1 cellular context compared by ENCODE assay signal in the genomic region with DNA sequence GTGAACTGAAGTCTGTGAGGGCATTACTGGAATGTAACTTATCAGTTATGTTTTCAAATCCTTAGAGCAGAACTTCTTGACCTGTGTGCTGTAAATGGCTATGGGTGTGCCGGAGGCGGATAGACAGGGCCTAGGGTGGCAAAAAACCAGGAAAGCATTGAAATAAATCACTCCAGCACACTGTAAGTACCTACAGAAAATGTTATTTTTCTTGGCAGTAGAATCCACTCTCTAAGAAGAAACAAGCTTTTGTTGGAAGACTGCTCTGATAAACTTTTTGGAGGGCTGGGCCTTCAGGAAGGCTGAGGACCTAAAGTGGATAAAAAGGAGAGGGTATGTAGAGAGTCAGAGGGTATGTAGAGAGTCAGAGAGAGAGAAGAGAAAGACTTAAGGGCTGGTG.
TF ChIP-seq lines count a peak whose summit lies in the region.

No MANE protein-coding gene starts in this region.

TF ChIP-seq in GM23338, 12 proteins besides CTCF, POLR2A, EP300 and RAD21 (continued from another document):
- TF ChIP-seq ZNF462 (CRISPR knock-in tag; IDR thresholded peaks at IDR 0.05) (no peak), NANOG (IDR thresholded peaks at IDR 0.05; ENCODE audit: borderline replicate concordance) (no peak), CREB1 (CRISPR knock-in tag; IDR thresholded peaks at IDR 0.05; ENCODE audit: low read depth) (no peak), STAT1 (IDR thresholded peaks at IDR 0.05; ENCODE audit: unreplicated experiment) (no peak), ZNF114 (CRISPR knock-in tag; IDR thresholded peaks at IDR 0.05) (no peak), ZNF331 (CRISPR knock-in tag; IDR thresholded peaks at IDR 0.05; ENCODE audit: low read depth) (no peak)
